18 cellular contexts compared by ENCODE assay signal in genomic region chr12:132174015-132174660, GRCh38. TPM values are rescaled to one million over a fixed set of nuclear protein-coding genes. Genes with fewer than 3 reads are reported as not detected.
DNase-seq lines count a peak whose midpoint lies in the region; ATAC-seq and TF ChIP-seq lines count a peak whose summit lies in the region.
"Had no signal": no experiment of that assay in that cellular context is flagged by ENCODE, and none has a peak within 500 bp of the region (broad histone marks: within the 10 kb centered on the region; RNA-seq: fewer than 3 reads in every experiment).

No MANE protein-coding gene starts in this region.

- CTCF ChIA-PET in activated CD4-positive, alpha-beta T cell treated with anti-CD3 and anti-CD28 coated beads, Interleukin-2, amount 10 ng/mL, durations not matched to agents 7 days and 5 days (lab: Charles Lee) = interaction anchor here (1.6 kb wide), 1 partner anchor 13 kb away, joined by 5 read pairs; no protein-coding TSS in a partner anchor

- H3K4me1 ChIP-seq in endodermal cell (ENCODE audit: control insufficient read depth, insufficient read depth, low read length) (no peaks in the 10 kb centered on the region), psoas muscle (no peaks in the 10 kb centered on the region), esophagus squamous epithelium (peaks cover 0 to 37% (median 0%) of the 10 kb centered on the region in 3 donors)
- H3K4me1 ChIP-seq: BE2C, HAP-1 had no signal

- peak overlapping the region; percentile 68 for H3K27ac Mint-ChIP-seq in activated CD4-positive, alpha-beta T cell treated with anti-CD3 and anti-CD28 coated beads, Interleukin-2, amount 10 ng/mL, durations not matched to agents 7 days and 5 days
- peak overlapping the region; percentile 4 for H3K27ac Mint-ChIP-seq in endodermal cell
- peak overlapping the region in 3 of 10 donors; percentile 25 to 76 (median 65) for H3K27ac Mint-ChIP-seq in naive thymus-derived CD8-positive, alpha-beta T cell
- H3K27ac Mint-ChIP-seq: CD8-positive, alpha-beta T cell; IgD-negative memory B cell had no signal

- TF ChIP-seq CTCF in endodermal cell (conservative IDR thresholded peaks at IDR 0.05) = no peak
- TF ChIP-seq CTCF in psoas muscle (IDR thresholded peaks at IDR 0.05) = no peak
- TF ChIP-seq CTCF in esophagus squamous epithelium (IDR thresholded peaks at IDR 0.05) = no peak

- H3K27me3 ChIP-seq in endodermal cell (ENCODE audit: control insufficient read depth, insufficient read depth, low read length, poor library complexity, severe bottlenecking) (no peaks in the 10 kb centered on the region), psoas muscle (ENCODE audit: insufficient read depth in 3 of 3, low read length in 2 of 3) (peaks cover 0 to 61% (median 16%) of the 10 kb centered on the region in 3 donors), esophagus squamous epithelium (peaks cover 0 to 100% (median 5%) of the 10 kb centered on the region in 4 donors)

- H3K27ac ChIP-seq in endodermal cell (ENCODE audit: low read depth, low read length) (no peak overlapping the region), psoas muscle (no peak overlapping the region), esophagus squamous epithelium (no peak overlapping the region)
- H3K27ac ChIP-seq: 22Rv1 had no signal

- WGBS in endodermal cell (ENCODE audit: insufficient coverage in 1 of 2, insufficient read length in 1 of 2), 2 experiments = 83 to 86% methylated on average over 13 to 27 of the region's 27 CpGs
- 74 to 83% (median 78%) methylated on average over 27 of the region's 27 CpGs for WGBS in psoas muscle, 3 donors
- 65 to 70% methylated on average over 3 to 9 of the region's 27 CpGs for WGBS in esophagus squamous epithelium, 2 donors

- H3K4me1 Mint-ChIP-seq in activated CD4-positive, alpha-beta T cell treated with anti-CD3 and anti-CD28 coated beads, Interleukin-2, amount 10 ng/mL, durations not matched to agents 7 days and 5 days = peaks cover 29% of the 10 kb centered on the region
- peaks cover 5% of the 10 kb centered on the region for H3K4me1 Mint-ChIP-seq in endodermal cell
- peaks cover 19 to 32% (median 29%) of the 10 kb centered on the region in 4 donors for H3K4me1 Mint-ChIP-seq in naive thymus-derived CD8-positive, alpha-beta T cell

- peaks cover 2% of the 10 kb centered on the region for H3K27me3 Mint-ChIP-seq in activated CD4-positive, alpha-beta T cell treated with anti-CD3 and anti-CD28 coated beads, Interleukin-2, amount 10 ng/mL, durations not matched to agents 7 days and 5 days
- peaks cover 38% of the 10 kb centered on the region for H3K27me3 Mint-ChIP-seq in endodermal cell (ENCODE audit: insufficient read depth)
- peaks cover 0 to 25% (median 3%) of the 10 kb centered on the region in 5 donors for H3K27me3 Mint-ChIP-seq in naive thymus-derived CD8-positive, alpha-beta T cell

- H3K4me3 ChIP-seq in endodermal cell (ENCODE audit: low read length) (no peak overlapping the region), psoas muscle (no peak overlapping the region), esophagus squamous epithelium (no peak overlapping the region)
- H3K4me3 ChIP-seq: HAP-1 had no signal

- TF ChIP-seq POLR2A in esophagus squamous epithelium (IDR thresholded peaks at IDR 0.05) = no peak

- H3K36me3 ChIP-seq in endodermal cell (ENCODE audit: control insufficient read depth, insufficient read depth, low read length) = no peaks in the 10 kb centered on the region
- no peaks in the 10 kb centered on the region for H3K36me3 ChIP-seq in psoas muscle (ENCODE audit: insufficient read depth in 1 of 2, low read depth in 1 of 2)
- no peaks in the 10 kb centered on the region for H3K36me3 ChIP-seq in esophagus squamous epithelium
- H3K36me3 ChIP-seq: BE2C, HAP-1 had no signal

- H3K9me3 Mint-ChIP-seq in activated CD4-positive, alpha-beta T cell treated with anti-CD3 and anti-CD28 coated beads, Interleukin-2, amount 10 ng/mL, durations not matched to agents 7 days and 5 days = no peaks in the 10 kb centered on the region
- H3K9me3 Mint-ChIP-seq in endodermal cell = no peaks in the 10 kb centered on the region
- H3K9me3 Mint-ChIP-seq in naive thymus-derived CD8-positive, alpha-beta T cell = no peaks in the 10 kb centered on the region
- H3K9me3 Mint-ChIP-seq: CD8-positive, alpha-beta T cell had no signal

- POLR2A ChIA-PET in activated CD4-positive, alpha-beta T cell treated with anti-CD3 and anti-CD28 coated beads, Interleukin-2, amount 10 ng/mL, durations not matched to agents 7 days and 5 days (lab: Charles Lee) = no interaction called here
- POLR2A ChIA-PET in naive thymus-derived CD8-positive, alpha-beta T cell (lab: Charles Lee) = interaction anchor here (1.5 to 3.4 kb wide), 3 partner anchors 11 to 14 kb away, joined by 5 to 19 read pairs (median 9); no protein-coding TSS in a partner anchor

- H3K36me3 Mint-ChIP-seq in activated CD4-positive, alpha-beta T cell treated with anti-CD3 and anti-CD28 coated beads, Interleukin-2, amount 10 ng/mL, durations not matched to agents 7 days and 5 days (ENCODE audit: low read depth) = no peaks in the 10 kb centered on the region
- no peaks in the 10 kb centered on the region for H3K36me3 Mint-ChIP-seq in endodermal cell (ENCODE audit: low read depth)
- no peaks in the 10 kb centered on the region for H3K36me3 Mint-ChIP-seq in naive thymus-derived CD8-positive, alpha-beta T cell
- H3K36me3 Mint-ChIP-seq: CD8-positive, alpha-beta T cell; IgD-negative memory B cell had no signal

- ATAC-seq in left cardiac atrium (no peak), left ventricle myocardium superior (no peak), psoas muscle (no peak)
- no peak for ATAC-seq in naive thymus-derived CD8-positive, alpha-beta T cell
- ATAC-seq: CD8-positive, alpha-beta T cell had no signal

- H3K4me3 Mint-ChIP-seq in activated CD4-positive, alpha-beta T cell treated with anti-CD3 and anti-CD28 coated beads, Interleukin-2, amount 10 ng/mL, durations not matched to agents 7 days and 5 days = no peak overlapping the region
- no peak overlapping the region for H3K4me3 Mint-ChIP-seq in endodermal cell
- H3K4me3 Mint-ChIP-seq in naive thymus-derived CD8-positive, alpha-beta T cell = peak overlapping the region in 4 of 10 donors; percentile 10 to 67 (median 29)
- H3K4me3 Mint-ChIP-seq: CD8-positive, alpha-beta T cell had no signal

- intact Hi-C loops in left cardiac atrium (cut with DNase I) = no loop called here
- intact Hi-C loops in left ventricle myocardium superior (cut with micrococcal nuclease) = no loop called here
- intact Hi-C loops in psoas muscle (cut with DNase I) = no loop called here
- intact Hi-C loops in esophagus squamous epithelium (cut with DNase I) = no loop called here

- DNase-seq in activated CD4-positive, alpha-beta T cell treated with anti-CD3 and anti-CD28 coated beads, Interleukin-2, amount 10 ng/mL, durations not matched to agents 7 days and 5 days = no peak
- DNase-seq in activated CD4-positive, alpha-beta T cell treated with anti-CD3 and anti-CD28 coated beads, Interleukin-2, amount 50 U/mL, for 1 hour = no peak
- DNase-seq in left cardiac atrium (peak; percentile 10), left ventricle myocardium superior (no peak), endodermal cell (no peak), psoas muscle (peak; percentile 7 to 44), esophagus squamous epithelium (lab: John Stamatoyannopoulos, UW) (no peak)
- DNase-seq in naive thymus-derived CD8-positive, alpha-beta T cell = no peak
- DNase-seq: BE2C; CD8-positive, alpha-beta T cell; NCI-H187 treated with DMSO at 0.1 percent for 48 hours; NCI-H446; NCI-H69; NK-92 treated with Interleukin-12 subunit alpha and Interleukin-12 subunit beta, amount 100 ng/mL, for 24 hours; OCI-M1 had no signal

- no peaks in the 10 kb centered on the region for H3K9me3 ChIP-seq in endodermal cell (ENCODE audit: control insufficient read depth, low read length)
- H3K9me3 ChIP-seq in psoas muscle = no peaks in the 10 kb centered on the region
- no peaks in the 10 kb centered on the region for H3K9me3 ChIP-seq in esophagus squamous epithelium
- H3K9me3 ChIP-seq: BE2C, HAP-1 had no signal

- H3K9ac ChIP-seq in endodermal cell (ENCODE audit: extremely low read depth, low read length, poor library complexity, severe bottlenecking) = no peak overlapping the region

RNA-seq across cellular contexts. Expression of gene NOC4L, which starts 29.9 kb away (rescaled TPM):
- total RNA-seq in activated CD4-positive, alpha-beta T cell treated with anti-CD3 and anti-CD28 coated beads, Interleukin-2, amount 10 ng/mL, durations not matched to agents 7 days and 5 days = 10 to 100 TPM; 28.9 to 32.4 TPM
- total RNA-seq in left cardiac atrium (10 to 100 TPM in 1 of 2 donors, 1 to 10 TPM in 1; 8.4 to 10.9 TPM), left ventricle myocardium superior (12.1 TPM), endodermal cell (10 to 100 TPM; 22.7 to 32.7 TPM), psoas muscle (10 to 100 TPM in 3 of 4 donors, 1 to 10 TPM in 1; 7.9 to 25.7 (median 17.7) TPM), esophagus squamous epithelium (10 to 100 TPM in 3 of 4 donors, 1 to 10 TPM in 1; 9.6 to 12.1 (median 11.1) TPM)
- 25.4 TPM for polyA plus RNA-seq in endodermal cell (2013, experiment 1 of 2)
- polyA plus RNA-seq in endodermal cell (2013, experiment 2 of 2) = 23.8 TPM
- 10 to 100 TPM; 28.4 to 36.7 (median 30.8) TPM for polyA plus RNA-seq in psoas muscle
- total RNA-seq in naive thymus-derived CD8-positive, alpha-beta T cell = 10 to 100 TPM; 21.8 to 23.5 TPM
- polyA plus RNA-seq in naive thymus-derived CD8-positive, alpha-beta T cell = 10 to 100 TPM; 20.0 to 31.2 (median 23.7) TPM

RNA-seq across cellular contexts. Expression of gene DDX51, which starts 30.0 kb away (rescaled TPM):
- 10 to 100 TPM; 25.2 to 27.5 TPM for total RNA-seq in activated CD4-positive, alpha-beta T cell treated with anti-CD3 and anti-CD28 coated beads, Interleukin-2, amount 10 ng/mL, durations not matched to agents 7 days and 5 days
- total RNA-seq in left cardiac atrium (10 to 100 TPM in 1 of 2 donors, 1 to 10 TPM in 1; 8.7 to 11.3 TPM), left ventricle myocardium superior (8.6 TPM), endodermal cell (10 to 100 TPM; 31.5 to 33.8 TPM), psoas muscle (10 to 100 TPM in 3 of 4 donors, 1 to 10 TPM in 1; 7.3 to 17.1 (median 11.8) TPM), esophagus squamous epithelium (10 to 100 TPM in 2 of 4 donors, 1 to 10 TPM in 2; 8.9 to 15.3 (median 11.0) TPM)
- polyA plus RNA-seq in endodermal cell (2013, experiment 1 of 2) = 16.9 TPM
- polyA plus RNA-seq in endodermal cell (2013, experiment 2 of 2) = 13.9 TPM
- polyA plus RNA-seq in psoas muscle = 10 to 100 TPM; 11.7 to 17.0 (median 14.8) TPM
- total RNA-seq in naive thymus-derived CD8-positive, alpha-beta T cell = 10 to 100 TPM; 55.7 to 57.9 TPM
- 10 to 100 TPM in 1 of 3 donors, 1 to 10 TPM in 2; 7.4 to 20.9 (median 7.8) TPM for polyA plus RNA-seq in naive thymus-derived CD8-positive, alpha-beta T cell

Comparison
In these comparisons a context has a peak if more than half of its experiments do, and no peak if none do; other contexts are left out.
1. DNase-seq: peak in left cardiac atrium (single experiment) and psoas muscle (2 of 2); none in activated CD4-positive, alpha-beta T cell treated with anti-CD3 and anti-CD28 coated beads, Interleukin-2, amount 10 ng/mL, durations not matched to agents 7 days and 5 days (single experiment), activated CD4-positive, alpha-beta T cell treated with anti-CD3 and anti-CD28 coated beads, Interleukin-2, amount 50 U/mL, for 1 hour (single experiment), left ventricle myocardium superior (single experiment), endodermal cell (single experiment), naive thymus-derived CD8-positive, alpha-beta T cell (0 of 10) and esophagus squamous epithelium (single experiment).